Comparison of ENCODE assay signal across 8 cellular contexts in the genomic region with DNA sequence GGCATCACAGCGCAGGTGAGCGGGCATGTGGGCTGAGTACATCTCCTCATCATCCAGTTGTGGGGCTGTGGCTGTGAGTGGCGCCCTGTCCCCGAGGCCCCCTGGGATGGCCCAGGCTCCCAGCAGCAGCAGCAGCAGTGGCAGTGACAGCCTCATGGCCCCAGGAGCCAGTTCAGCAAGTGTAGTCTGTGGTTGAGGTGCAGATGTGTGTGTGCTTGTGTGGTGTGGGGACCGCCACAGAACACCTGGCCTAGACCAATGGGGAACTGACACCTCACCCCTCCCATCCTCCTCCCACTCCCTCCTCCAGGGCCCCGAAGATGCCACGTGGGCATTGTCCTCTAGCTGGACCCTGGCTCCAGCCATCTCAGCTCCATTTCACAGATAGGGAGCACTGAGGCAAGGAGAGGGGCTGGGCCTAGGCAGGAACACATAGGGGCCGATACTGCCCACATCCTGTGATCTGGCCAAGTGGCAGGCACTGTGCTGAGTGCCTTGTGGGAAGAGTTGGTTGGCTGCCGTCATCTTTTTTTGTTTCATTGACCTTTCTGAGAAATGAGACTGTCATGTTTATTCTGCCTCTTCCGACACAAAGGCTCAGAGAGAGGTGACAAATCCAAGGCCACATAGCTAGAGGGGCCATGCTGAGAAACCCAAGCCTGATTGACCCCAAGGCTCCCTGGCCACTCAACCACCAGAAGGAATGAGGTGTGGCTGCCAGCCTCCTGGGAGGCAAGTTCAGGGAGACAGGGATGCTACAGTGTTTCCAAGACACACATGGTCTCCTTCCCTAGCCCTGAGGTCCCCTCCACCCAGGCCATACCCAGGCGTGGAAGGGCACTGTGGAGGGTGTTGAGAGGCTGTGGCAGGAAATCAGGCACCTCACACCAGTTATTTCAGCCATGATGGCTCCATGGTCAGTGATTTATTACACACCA. TPM values are rescaled to one million over a fixed set of nuclear protein-coding genes. Genes with fewer than 3 reads are reported as not detected.
DNase-seq lines count a peak whose midpoint lies in the region; ATAC-seq and TF ChIP-seq lines count a peak whose summit lies in the region.

TSS of gene MZB1 (minus strand) at position 213 of the 938 bp plus-strand sequence. CDS start at position 156, 57 bp downstream.

- H3K27me3 Mint-ChIP-seq in IgD-negative memory B cell = no peaks in the 10 kb centered on the region
- no peaks in the 10 kb centered on the region for H3K27me3 Mint-ChIP-seq in activated T-helper 17 cell treated with anti-CD3 and anti-CD28 coated beads, Interleukin-2, amount 50 U/mL, for 72 hours

- H3K4me1 ChIP-seq in vagina = peaks cover 55% of the 10 kb centered on the region

- H3K36me3 Mint-ChIP-seq in IgD-negative memory B cell = no peaks in the 10 kb centered on the region
- H3K36me3 Mint-ChIP-seq in activated T-helper 17 cell treated with anti-CD3 and anti-CD28 coated beads, Interleukin-2, amount 50 U/mL, for 72 hours (ENCODE audit: low read depth) = peaks cover 45% of the 10 kb centered on the region

- peak within 1 kb of the TSS; percentile 97 to 99 (median 98) for H3K27ac Mint-ChIP-seq in IgD-negative memory B cell
- H3K27ac Mint-ChIP-seq in activated T-helper 17 cell treated with anti-CD3 and anti-CD28 coated beads, Interleukin-2, amount 50 U/mL, for 72 hours = peak within 1 kb of the TSS; percentile 99

- no peak within 1 kb of the TSS for H3K27ac ChIP-seq in vagina

- no peak for TF ChIP-seq CTCF in GM10248 (IDR thresholded peaks at IDR 0.05; ENCODE audit: control extremely low read depth, extremely low read depth, low read depth, missing control alignments)
- TF ChIP-seq CTCF in vagina (IDR thresholded peaks at IDR 0.05) = no peak

- intact Hi-C loops in vagina (cut with DNase I) = no loop called here

- peaks cover 36 to 52% (median 52%) of the 10 kb centered on the region in 3 donors for H3K4me1 Mint-ChIP-seq in IgD-negative memory B cell
- peaks cover 27% of the 10 kb centered on the region for H3K4me1 Mint-ChIP-seq in activated T-helper 17 cell treated with anti-CD3 and anti-CD28 coated beads, Interleukin-2, amount 50 U/mL, for 72 hours

- no peaks in the 10 kb centered on the region for H3K9me3 ChIP-seq in vagina

- no peaks in the 10 kb centered on the region for H3K9me3 Mint-ChIP-seq in IgD-negative memory B cell
- no peaks in the 10 kb centered on the region for H3K9me3 Mint-ChIP-seq in activated T-helper 17 cell treated with anti-CD3 and anti-CD28 coated beads, Interleukin-2, amount 50 U/mL, for 72 hours

- no peak within 1 kb of the TSS for H3K4me3 ChIP-seq in vagina

- H3K36me3 ChIP-seq in vagina = no peaks in the 10 kb centered on the region

- peaks cover 5% of the 10 kb centered on the region for H3K27me3 ChIP-seq in vagina

- POLR2A ChIA-PET in GM10248 (lab: Yijun Ruan, JAX) = interaction anchor here (0.6 to 2.0 kb wide), 6 partner anchors 10 to 171 kb away, joined by 3 to 7 read pairs (median 4); partner anchors contain the start of gene UBE2D2

- CTCF ChIA-PET in GM10248 (lab: Yijun Ruan, JAX) = interaction anchor here (1.0 to 3.7 kb wide), 7 partner anchors 9 to 300 kb away, joined by 3 to 20 read pairs (median 7); partner anchors contain the start of gene PAIP2

- no peak for TF ChIP-seq POLR2A in vagina (IDR thresholded peaks at IDR 0.05)

- peak; percentile 90 for DNase-seq in GM10248 (ENCODE audit: extremely low spot score)
- DNase-seq in stimulated activated CD4-positive, alpha-beta T cell treated with anti-CD3 and anti-CD28 coated beads, Interleukin-1b, Interleukin-23, amount 100 ng/mL, for 48 hours = peak; percentile 71
- DNase-seq in GOT3 (lab: John Stamatoyannopoulos, UW) = no peak
- no peak for DNase-seq in vagina (ENCODE audit: extremely low spot score in 2 of 2)
- DNase-seq in AG20443 (ENCODE audit: low spot score) = no peak

- peak within 1 kb of the TSS; percentile 82 to 98 (median 93) for H3K4me3 Mint-ChIP-seq in IgD-negative memory B cell
- H3K4me3 Mint-ChIP-seq in activated T-helper 17 cell treated with anti-CD3 and anti-CD28 coated beads, Interleukin-2, amount 50 U/mL, for 72 hours = peak within 1 kb of the TSS; percentile 97

- ATAC-seq in GM21423 (IDR thresholded peaks at IDR 0.05; ENCODE audit: unreplicated experiment) = peak; percentile 37
- peak; percentile 77 for ATAC-seq in activated T-helper 17 cell treated with anti-CD3 and anti-CD28 coated beads, Interleukin-2, amount 50 U/mL, for 72 hours (replicated peaks)

RNA-seq across cellular contexts. Expression of gene MZB1, which starts in this region (rescaled TPM):
- polyA plus RNA-seq in IgD-negative memory B cell = 193 TPM
- total RNA-seq in activated T-helper 17 cell treated with anti-CD3 and anti-CD28 coated beads, Interleukin-2, amount 50 U/mL, for 72 hours = 10 to 100 TPM; 39.9 to 55.2 TPM
- total RNA-seq in vagina = not detected

Comparison
In these comparisons a context has a peak if more than half of its experiments do, and no peak if none do; other contexts are left out.
1. RNA of gene MZB1 (total RNA-seq): 39.9 to 55.2 TPM in activated T-helper 17 cell treated with anti-CD3 and anti-CD28 coated beads, Interleukin-2, amount 50 U/mL, for 72 hours; not detected in vagina (single experiment); every median in the first group is over 10 times any median in the second.
2. DNase-seq: peak in GM10248 (single experiment) and stimulated activated CD4-positive, alpha-beta T cell treated with anti-CD3 and anti-CD28 coated beads, Interleukin-1b, Interleukin-23, amount 100 ng/mL, for 48 hours (single experiment); none in GOT3 (single experiment), vagina (0 of 2) and AG20443 (single experiment).